ENCODE assay signal across 8 cellular contexts in the genomic region with DNA sequence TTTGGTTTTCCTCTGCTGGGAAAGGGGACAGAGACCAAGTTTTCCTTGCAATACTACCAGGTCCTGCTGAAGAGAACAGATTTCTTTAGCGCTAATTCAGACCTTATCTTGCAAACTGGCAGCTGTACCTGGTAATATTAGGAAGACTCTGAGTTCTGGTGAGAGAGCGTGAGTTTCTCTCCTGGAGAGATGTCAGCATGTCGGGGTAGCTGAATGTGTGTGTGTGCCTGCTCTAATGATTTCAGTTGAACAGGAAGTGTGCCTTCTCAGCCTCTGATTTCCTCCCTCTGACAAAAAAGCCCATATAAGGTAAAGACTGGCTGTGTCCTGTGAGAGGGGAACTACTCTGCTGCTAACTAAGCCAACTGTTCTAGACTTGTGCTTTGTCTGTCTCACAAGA. TPM values are rescaled to one million over a fixed set of nuclear protein-coding genes. Genes with fewer than 3 reads are reported as not detected.
DNase-seq lines count a peak whose midpoint lies in the region; ATAC-seq, FAIRE-seq and TF ChIP-seq lines count a peak whose summit lies in the region.

No MANE protein-coding gene starts in this region.

- peak overlapping the region; percentile 58 to 84 for H3K27ac ChIP-seq in kidney (ENCODE audit: low read depth in 2 of 2, low read length in 2 of 2)

- H3K4me1 Mint-ChIP-seq in MCF 10A (ENCODE audit: insufficient read depth, unreplicated experiment), result peaks cover 46% of the 10 kb centered on the region
- peaks cover 72% of the 10 kb centered on the region for H3K4me1 Mint-ChIP-seq in stimulated activated memory B cell treated with anti-CD40 and anti-IgM and Interleukin-4, amounts not matched to agents 10 μg/mL and 1 μg/mL and 100 μg/mL, for 72 hours

- H3K9me3 Mint-ChIP-seq in MCF 10A (ENCODE audit: unreplicated experiment), result no peaks in the 10 kb centered on the region
- H3K9me3 Mint-ChIP-seq in stimulated activated memory B cell treated with anti-CD40 and anti-IgM and Interleukin-4, amounts not matched to agents 10 μg/mL and 1 μg/mL and 100 μg/mL, for 72 hours, result no peaks in the 10 kb centered on the region

- H3K36me3 Mint-ChIP-seq in MCF 10A (ENCODE audit: insufficient read depth, unreplicated experiment), result peaks cover 7% of the 10 kb centered on the region
- H3K36me3 Mint-ChIP-seq in stimulated activated memory B cell treated with anti-CD40 and anti-IgM and Interleukin-4, amounts not matched to agents 10 μg/mL and 1 μg/mL and 100 μg/mL, for 72 hours, result peaks cover 66% of the 10 kb centered on the region

- TF ChIP-seq CTCF in MCF 10A (IDR thresholded peaks at IDR 0.05; ENCODE audit: unreplicated experiment), result no peak
- TF ChIP-seq CTCF in kidney (IDR thresholded peaks at IDR 0.05; ENCODE audit: borderline replicate concordance, extremely low read depth, insufficient read depth), result no peak

- no TSS peak for BruUV-seq in MCF 10A (replicated peaks; lab: Mats Ljungman, UMichigan)

- CTCF ChIA-PET in MCF 10A (lab: Yijun Ruan, JAX), result interaction anchor here (0.7 kb wide), 2 partner anchors 13 to 42 kb away, joined by 3 to 4 read pairs; no protein-coding TSS in a partner anchor

- DNase-seq in DMS 273 (lab: John Stamatoyannopoulos, UW; ENCODE audit: unreplicated experiment) (peak; percentile 64), GM19240 (ENCODE audit: insufficient read length, low spot score) (peak; percentile 61), SIG-M5 (lab: John Stamatoyannopoulos, UW) (peak; percentile 95), MCF 10A (ENCODE audit: unreplicated experiment) (no peak), kidney (peak; percentile 49), NCI-H1048 (lab: John Stamatoyannopoulos, UW) (no peak)

- ATAC-seq in HG03280 (IDR thresholded peaks at IDR 0.05; ENCODE audit: unreplicated experiment), result peak; percentile 86
- ATAC-seq in stimulated activated memory B cell treated with anti-CD40 and anti-IgM and Interleukin-4, amounts not matched to agents 10 μg/mL and 1 μg/mL and 100 μg/mL, for 72 hours, result peak; percentile 99

- peak overlapping the region in 1 of 2 donors; percentile 62 for H3K9ac ChIP-seq in kidney (ENCODE audit: low read length in 2 of 2)

- H3K36me3 ChIP-seq in kidney (ENCODE audit: control insufficient read depth in 1 of 2, insufficient read depth in 2 of 2, low read length in 2 of 2), result no peaks in the 10 kb centered on the region

- H3K4me3 ChIP-seq in kidney (ENCODE audit: low read length in 2 of 2), result no peak overlapping the region

- peak overlapping the region; percentile 77 for H3K27ac Mint-ChIP-seq in MCF 10A (ENCODE audit: low read depth, unreplicated experiment)
- H3K27ac Mint-ChIP-seq in stimulated activated memory B cell treated with anti-CD40 and anti-IgM and Interleukin-4, amounts not matched to agents 10 μg/mL and 1 μg/mL and 100 μg/mL, for 72 hours, result peak overlapping the region; percentile 81

- peak; percentile 39 for FAIRE-seq in kidney (lab: Jason Lieb, UNC)

- H3K27me3 Mint-ChIP-seq in MCF 10A (ENCODE audit: insufficient read depth, unreplicated experiment), result no peaks in the 10 kb centered on the region
- no peaks in the 10 kb centered on the region for H3K27me3 Mint-ChIP-seq in stimulated activated memory B cell treated with anti-CD40 and anti-IgM and Interleukin-4, amounts not matched to agents 10 μg/mL and 1 μg/mL and 100 μg/mL, for 72 hours

- H3K9me3 ChIP-seq in kidney (ENCODE audit: control insufficient read depth in 1 of 2, low read length in 2 of 2), result no peaks in the 10 kb centered on the region

- H3K4me1 ChIP-seq in kidney (ENCODE audit: control insufficient read depth in 1 of 2, insufficient read depth in 1 of 2, low read depth in 1 of 2, low read length in 2 of 2), result peaks cover 13 to 34% of the 10 kb centered on the region in 2 donors

- intact Hi-C loops in MCF 10A (cut with micrococcal nuclease), result no loop called here
- intact Hi-C loops in kidney (cut with DNase I), result no loop called here

- no peak overlapping the region for H3K4me3 Mint-ChIP-seq in MCF 10A (ENCODE audit: unreplicated experiment)
- peak overlapping the region; percentile 46 for H3K4me3 Mint-ChIP-seq in stimulated activated memory B cell treated with anti-CD40 and anti-IgM and Interleukin-4, amounts not matched to agents 10 μg/mL and 1 μg/mL and 100 μg/mL, for 72 hours

- POLR2A ChIA-PET in MCF 10A (lab: Yijun Ruan, JAX), result interaction anchor here (0.6 to 0.9 kb wide), 4 partner anchors 10 to 211 kb away, joined by 3 to 4 read pairs (median 3); no protein-coding TSS in a partner anchor

RNA-seq across cellular contexts. Expression of gene ERP27, which starts 10.3 kb away (rescaled TPM):
- not detected in 2 replicates for total RNA-seq in MCF 10A (2022)
- total RNA-seq in kidney, result 11.0 TPM
- 35.3 TPM for polyA plus RNA-seq in kidney (ENCODE audit: insufficient read depth, low read depth, low replicate concordance)

RNA-seq across cellular contexts. Expression of gene ARHGDIB, which starts 12.7 kb away (rescaled TPM):
- total RNA-seq in MCF 10A (2022) (2.3 and 7.7 TPM in 2 replicates), kidney (151 TPM)
- 127 TPM for polyA plus RNA-seq in kidney (ENCODE audit: insufficient read depth, low read depth, low replicate concordance)

RNA-seq across cellular contexts. Expression of gene PDE6H, which starts 24.2 kb away (rescaled TPM):
- total RNA-seq in MCF 10A (2022) (not detected in 2 replicates), kidney (not detected)
- not detected for polyA plus RNA-seq in kidney (ENCODE audit: insufficient read depth, low read depth, low replicate concordance)

Comparison
In these comparisons a context has a peak if more than half of its experiments do, and no peak if none do; other contexts are left out.
1. DNase-seq: peak in DMS 273 (single experiment), GM19240 (single experiment), SIG-M5 (single experiment) and kidney (single experiment); none in MCF 10A (single experiment) and NCI-H1048 (single experiment).
2. RNA of gene ERP27, which starts 10.3 kb away (total RNA-seq): 11.0 TPM in kidney (single experiment); not detected in MCF 10A; every median in the first group is over 10 times any median in the second.
3. RNA of gene ARHGDIB, which starts 12.7 kb away (total RNA-seq): 151 TPM in kidney (single experiment); 2.3 to 7.7 TPM in MCF 10A; every median in the first group is over 10 times any median in the second.